In genomic region chr9:131841765-131842318, GRCh38 we compare ENCODE assay signal across 28 cellular contexts.
"Had no signal": no experiment of that assay in that cellular context is flagged by ENCODE, and none has a peak within 500 bp of the region (broad histone marks: within the 10 kb centered on the region; RNA-seq: fewer than 3 reads in every experiment).

No MANE protein-coding gene starts in this region.

- H3K36me3 Mint-ChIP-seq: activated naive CD4-positive, alpha-beta T cell treated with anti-CD3 and anti-CD28 coated beads, Interleukin-2, amount 10 ng/mL, durations not matched to agents 7 days and 5 days; activated naive CD8-positive, alpha-beta T cell treated with anti-CD3 and anti-CD28 coated beads, Interleukin-2, amount 10 ng/mL, durations not matched to agents 7 days and 5 days; brain; naive thymus-derived CD4-positive, alpha-beta T cell had no signal

- H3K4me1 ChIP-seq: ascending aorta, colonic mucosa, suprapubic skin, tibial artery, upper lobe of right lung had no signal

- H3K36me3 ChIP-seq: ascending aorta, cardiac muscle cell, colonic mucosa, suprapubic skin, tibial artery, upper lobe of right lung had no signal

- H3K4me3 Mint-ChIP-seq: activated CD4-positive, alpha-beta memory T cell treated with anti-CD3 and anti-CD28 coated beads, Interleukin-2, amount 10 ng/mL, durations not matched to agents 7 days and 5 days; activated CD4-positive, alpha-beta T cell treated with anti-CD3 and anti-CD28 coated beads, Interleukin-2, amount 10 ng/mL, durations not matched to agents 7 days and 5 days; activated naive CD4-positive, alpha-beta T cell treated with anti-CD3 and anti-CD28 coated beads, Interleukin-2, amount 10 ng/mL, durations not matched to agents 7 days and 5 days; activated naive CD8-positive, alpha-beta T cell treated with anti-CD3 and anti-CD28 coated beads, Interleukin-2, amount 10 ng/mL, durations not matched to agents 7 days and 5 days; activated T-cell treated with anti-CD3 and anti-CD28 coated beads, Interleukin-2, amount 50 U/mL, for 24 hours; brain; naive thymus-derived CD4-positive, alpha-beta T cell had no signal

- H3K9me3 ChIP-seq: ascending aorta, colonic mucosa, suprapubic skin, tibial artery, upper lobe of right lung had no signal

- H3K27ac Mint-ChIP-seq: activated naive CD4-positive, alpha-beta T cell treated with anti-CD3 and anti-CD28 coated beads, Interleukin-2, amount 10 ng/mL, durations not matched to agents 7 days and 5 days; activated naive CD8-positive, alpha-beta T cell treated with anti-CD3 and anti-CD28 coated beads, Interleukin-2, amount 10 ng/mL, durations not matched to agents 7 days and 5 days; activated T-cell treated with anti-CD3 and anti-CD28 coated beads, Interleukin-2, amount 50 U/mL, for 24 hours had no signal

- H3K4me3 ChIP-seq: ascending aorta, cardiac muscle cell, colonic mucosa, suprapubic skin, tibial artery, upper lobe of right lung had no signal

- H3K27me3 ChIP-seq: ascending aorta, cardiac muscle cell, colonic mucosa had no signal

- H3K9me3 Mint-ChIP-seq: activated CD4-positive, alpha-beta memory T cell treated with anti-CD3 and anti-CD28 coated beads, Interleukin-2, amount 10 ng/mL, durations not matched to agents 7 days and 5 days; activated naive CD4-positive, alpha-beta T cell treated with anti-CD3 and anti-CD28 coated beads, Interleukin-2, amount 10 ng/mL, durations not matched to agents 7 days and 5 days; activated naive CD8-positive, alpha-beta T cell treated with anti-CD3 and anti-CD28 coated beads, Interleukin-2, amount 10 ng/mL, durations not matched to agents 7 days and 5 days; activated T-cell treated with anti-CD3 and anti-CD28 coated beads, Interleukin-2, amount 50 U/mL, for 24 hours; brain; naive thymus-derived CD4-positive, alpha-beta T cell had no signal

- H3K27ac ChIP-seq: ascending aorta, cardiac muscle cell, colonic mucosa, epithelial cell of prostate, suprapubic skin, tibial artery, upper lobe of right lung had no signal

- ATAC-seq: left cardiac atrium; naive thymus-derived CD4-positive, alpha-beta T cell; right cardiac atrium; upper lobe of right lung had no signal

- DNase-seq: activated CD4-positive, alpha-beta memory T cell treated with anti-CD3 and anti-CD28 coated beads, Interleukin-2, amount 10 ng/mL, durations not matched to agents 7 days and 5 days; activated CD4-positive, alpha-beta T cell treated with anti-CD3 and anti-CD28 coated beads for 1 hour; activated CD4-positive, alpha-beta T cell treated with anti-CD3 and anti-CD28 coated beads, Interleukin-2, amount 10 ng/mL, durations not matched to agents 7 days and 5 days; activated CD8-positive, alpha-beta memory T cell treated with anti-CD3 and anti-CD28 coated beads, Interleukin-2, amount 50 U/mL, for 48 hours; activated gamma-delta T cell; activated naive CD4-positive, alpha-beta T cell treated with anti-CD3 and anti-CD28 coated beads, Interleukin-2, amount 10 ng/mL, durations not matched to agents 7 days and 5 days; activated naive CD8-positive, alpha-beta T cell treated with anti-CD3 and anti-CD28 coated beads, Interleukin-2, amount 10 ng/mL, durations not matched to agents 7 days and 5 days; activated T-cell treated with anti-CD3 and anti-CD28 coated beads, Interleukin-2, amount 50 U/mL, for 24 hours; cerebellar nuclear complex; colonic mucosa; effector CD8-positive, alpha-beta T cell; islet precursor cell; left cardiac atrium; midbrain; naive thymus-derived CD4-positive, alpha-beta T cell; occipital lobe; right cardiac atrium; stimulated activated CD4-positive, alpha-beta T cell treated with anti-CD3 and anti-CD28 coated beads, Interleukin-15, amount 100 ng/mL, for 24 hours; stimulated activated CD4-positive, alpha-beta T cell treated with anti-CD3 and anti-CD28 coated beads, Interleukin-2, amount 100 ng/mL, for 24 hours; stimulated activated naive CD4-positive, alpha-beta T cell; T-helper 9 cell; tibial artery; upper lobe of right lung had no signal
